8 cellular contexts compared by ENCODE assay signal in genomic region chr14:100662850-100663527, GRCh38.
DNase-seq lines count a peak whose midpoint lies in the region; ATAC-seq and TF ChIP-seq lines count a peak whose summit lies in the region.

No MANE protein-coding gene starts in this region.

- H3K36me3 Mint-ChIP-seq in activated naive CD8-positive, alpha-beta T cell treated with anti-CD3 and anti-CD28 coated beads, Interleukin-2, amount 50 U/mL, for 24 hours (ENCODE audit: low read depth): no peaks in the 10 kb centered on the region

- H3K4me3 ChIP-seq in left ventricle myocardium inferior: no peak overlapping the region
- no peak overlapping the region for H3K4me3 ChIP-seq in retinal pigment epithelial cell (ENCODE audit: low read length)

- DNase-seq in DMS 273 treated with DMSO at 0.1 percent for 48 hours (lab: John Stamatoyannopoulos, UW) (peak; percentile 43), HT1080 (ENCODE audit: low read depth) (peak; percentile 43), left ventricle myocardium inferior (peak; percentile 59), retinal pigment epithelial cell (ENCODE audit: low read depth) (no peak)
- peak; percentile 73 for DNase-seq in activated naive CD8-positive, alpha-beta T cell treated with anti-CD3 and anti-CD28 coated beads, Interleukin-2, amount 50 U/mL, for 24 hours
- no peak for DNase-seq in NK-92 treated with Interleukin-12 subunit alpha and Interleukin-12 subunit beta, amount 100 ng/mL, for 24 hours (lab: John Stamatoyannopoulos, UW)

- ATAC-seq in SK-N-SH treated with all-trans-retinoic acid at 6 μM for 48 hours (peak; percentile 73), GM21529 (IDR thresholded peaks at IDR 0.05; ENCODE audit: unreplicated experiment) (no peak)
- no peak for ATAC-seq in activated naive CD8-positive, alpha-beta T cell treated with anti-CD3 and anti-CD28 coated beads, Interleukin-2, amount 50 U/mL, for 24 hours

- TF ChIP-seq CTCF in left ventricle myocardium inferior (IDR thresholded peaks at IDR 0.05; ENCODE audit: borderline replicate concordance) (peak; percentile 88), retinal pigment epithelial cell (conservative IDR thresholded peaks at IDR 0.05; ENCODE audit: low read depth, low read length) (peak; percentile 91)

- H3K36me3 ChIP-seq in left ventricle myocardium inferior: no peaks in the 10 kb centered on the region

- no peak overlapping the region for H3K4me3 Mint-ChIP-seq in activated naive CD8-positive, alpha-beta T cell treated with anti-CD3 and anti-CD28 coated beads, Interleukin-2, amount 50 U/mL, for 24 hours

- H3K27me3 Mint-ChIP-seq in activated naive CD8-positive, alpha-beta T cell treated with anti-CD3 and anti-CD28 coated beads, Interleukin-2, amount 50 U/mL, for 24 hours: peaks cover 5% of the 10 kb centered on the region

- H3K27ac ChIP-seq in left ventricle myocardium inferior (replicated peaks): no peak overlapping the region

- no peaks in the 10 kb centered on the region for H3K9me3 ChIP-seq in left ventricle myocardium inferior (replicated peaks)

- intact Hi-C loops in left ventricle myocardium inferior (cut with micrococcal nuclease): no loop called here

- H3K27me3 ChIP-seq in left ventricle myocardium inferior (ENCODE audit: low read depth): peaks cover 50% of the 10 kb centered on the region

- peaks cover 6% of the 10 kb centered on the region for H3K4me1 ChIP-seq in left ventricle myocardium inferior

- H3K4me1 Mint-ChIP-seq in activated naive CD8-positive, alpha-beta T cell treated with anti-CD3 and anti-CD28 coated beads, Interleukin-2, amount 50 U/mL, for 24 hours: peaks cover 1% of the 10 kb centered on the region

- no peaks in the 10 kb centered on the region for H3K9me3 Mint-ChIP-seq in activated naive CD8-positive, alpha-beta T cell treated with anti-CD3 and anti-CD28 coated beads, Interleukin-2, amount 50 U/mL, for 24 hours

- H3K27ac Mint-ChIP-seq in activated naive CD8-positive, alpha-beta T cell treated with anti-CD3 and anti-CD28 coated beads, Interleukin-2, amount 50 U/mL, for 24 hours: peak overlapping the region; percentile 14

TF ChIP-seq in SK-N-SH treated with all-trans-retinoic acid at 6 μM for 48 hours, 23 proteins besides CTCF, POLR2A, EP300 and RAD21:
- TF ChIP-seq ZFP3 (CRISPR knock-in tag; IDR thresholded peaks at IDR 0.05) (no peak), PPARA (CRISPR knock-in tag; IDR thresholded peaks at IDR 0.05; ENCODE audit: borderline replicate concordance) (no peak), RARB (CRISPR knock-in tag; IDR thresholded peaks at IDR 0.05) (no peak), TCF4 (CRISPR knock-in tag; IDR thresholded peaks at IDR 0.05; ENCODE audit: borderline replicate concordance) (no peak), GLIS3 (CRISPR knock-in tag; IDR thresholded peaks at IDR 0.05) (no peak), POU6F1 (CRISPR knock-in tag; IDR thresholded peaks at IDR 0.05; ENCODE audit: borderline replicate concordance, low read depth) (no peak), CREB5 (CRISPR knock-in tag; IDR thresholded peaks at IDR 0.05; ENCODE audit: low read depth) (no peak), ZC3H10 (CRISPR knock-in tag; IDR thresholded peaks at IDR 0.05) (no peak), ZFP30 (CRISPR knock-in tag; IDR thresholded peaks at IDR 0.05) (no peak), ZNF8 (CRISPR knock-in tag; IDR thresholded peaks at IDR 0.05) (no peak), SNAI2 (CRISPR knock-in tag; IDR thresholded peaks at IDR 0.05) (no peak), OSR1 (CRISPR knock-in tag; IDR thresholded peaks at IDR 0.05) (no peak), CSRNP3 (CRISPR knock-in tag; IDR thresholded peaks at IDR 0.05) (no peak), BACH2 (CRISPR knock-in tag; IDR thresholded peaks at IDR 0.05; ENCODE audit: borderline replicate concordance) (no peak), ZNF565 (CRISPR knock-in tag; conservative IDR thresholded peaks at IDR 0.05; ENCODE audit: low read depth) (no peak), ISL1 (CRISPR knock-in tag; IDR thresholded peaks at IDR 0.05) (no peak), ESRRG (CRISPR knock-in tag; IDR thresholded peaks at IDR 0.05) (no peak)

Comparison
In these comparisons a context has a peak if more than half of its experiments do, and no peak if none do; other contexts are left out.
1. DNase-seq: peak in DMS 273 treated with DMSO at 0.1 percent for 48 hours (single experiment), HT1080 (single experiment), activated naive CD8-positive, alpha-beta T cell treated with anti-CD3 and anti-CD28 coated beads, Interleukin-2, amount 50 U/mL, for 24 hours (single experiment) and left ventricle myocardium inferior (single experiment); none in retinal pigment epithelial cell (single experiment) and NK-92 treated with Interleukin-12 subunit alpha and Interleukin-12 subunit beta, amount 100 ng/mL, for 24 hours (single experiment).